11 cellular contexts compared by ENCODE assay signal in the genomic region with DNA sequence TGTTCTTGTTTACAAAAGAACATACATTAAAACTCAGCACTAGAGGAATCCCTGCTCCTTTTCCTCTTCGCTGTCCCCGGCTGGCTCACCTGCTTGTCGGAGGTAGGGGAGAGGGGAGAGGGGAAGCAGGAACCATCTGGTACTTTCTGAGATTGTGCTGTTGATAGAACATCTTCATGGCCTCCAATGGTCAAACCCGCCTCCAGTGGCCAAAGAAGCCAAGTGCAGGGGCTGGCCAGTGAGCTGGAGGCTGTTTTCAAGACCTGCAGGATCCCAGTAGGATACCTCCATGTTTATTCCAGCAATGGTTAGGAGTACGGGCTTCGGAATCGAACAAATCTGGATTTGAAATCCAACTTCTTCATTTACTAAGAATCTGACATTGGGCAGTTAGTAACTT.
DNase-seq lines count a peak whose midpoint lies in the region; ATAC-seq and TF ChIP-seq lines count a peak whose summit lies in the region.
"Had no signal": no experiment of that assay in that cellular context is flagged by ENCODE, and none has a peak within 500 bp of the region (broad histone marks: within the 10 kb centered on the region; RNA-seq: fewer than 3 reads in every experiment).

No MANE protein-coding gene starts in this region.

- peaks cover 84% of the 10 kb centered on the region for H3K4me1 Mint-ChIP-seq in osteocyte (ENCODE audit: unreplicated experiment)
- H3K4me1 Mint-ChIP-seq in activated naive CD4-positive, alpha-beta T cell treated with anti-CD3 and anti-CD28 coated beads, Interleukin-2, amount 10 ng/mL, durations not matched to agents 7 days and 5 days = no peaks in the 10 kb centered on the region

- H3K4me3 ChIP-seq in GM06990 (replicated peaks; ENCODE audit: low read depth, low read length) (no peak overlapping the region), NT2/D1 (ENCODE audit: insufficient read length, low read depth) (no peak overlapping the region)
- H3K4me3 ChIP-seq: stomach had no signal

- no peak overlapping the region for H3K9ac ChIP-seq in NT2/D1 (ENCODE audit: insufficient read length, low read depth)

- H3K36me3 ChIP-seq in GM06990 (ENCODE audit: control insufficient read depth, insufficient read depth, low read length) (no peaks in the 10 kb centered on the region), NT2/D1 (ENCODE audit: insufficient read depth, insufficient read length, low read length) (peaks cover 8% of the 10 kb centered on the region)
- H3K36me3 ChIP-seq: stomach had no signal

- H3K4me1 ChIP-seq in NT2/D1 (ENCODE audit: insufficient read depth, insufficient read length) = peaks cover 14% of the 10 kb centered on the region

- TF ChIP-seq CTCF in GM06990 (IDR thresholded peaks at IDR 0.05; ENCODE audit: insufficient read depth, low read length, poor library complexity, severe bottlenecking) (peak; percentile 25), osteocyte (IDR thresholded peaks at IDR 0.05) (no peak)

- H3K27ac Mint-ChIP-seq in osteocyte (ENCODE audit: unreplicated experiment) = peak overlapping the region; percentile 99
- H3K27ac Mint-ChIP-seq in activated naive CD4-positive, alpha-beta T cell treated with anti-CD3 and anti-CD28 coated beads, Interleukin-2, amount 10 ng/mL, durations not matched to agents 7 days and 5 days = no peak overlapping the region

- intact Hi-C loops in left ventricle myocardium superior (cut with micrococcal nuclease) = no loop called here

- DNase-seq in GM06990 (ENCODE audit: extremely low read depth, insufficient read length) (no peak), NT2/D1 (ENCODE audit: low read depth, low spot score) (peak; percentile 40), ecto neural progenitor cell (ENCODE audit: low spot score) (peak; percentile 63), osteocyte (ENCODE audit: extremely low spot score, unreplicated experiment) (no peak), left ventricle myocardium superior (no peak), DMS153 (lab: John Stamatoyannopoulos, UW) (no peak)
- no peak for DNase-seq in activated naive CD4-positive, alpha-beta T cell treated with anti-CD3 and anti-CD28 coated beads, Interleukin-2, amount 10 ng/mL, durations not matched to agents 7 days and 5 days
- DNase-seq: EL, KBM-7, NCI-H2081 treated with DMSO at 0.1 percent for 48 hours, stomach had no signal

- H3K36me3 Mint-ChIP-seq in osteocyte (ENCODE audit: unreplicated experiment) = peaks cover 27% of the 10 kb centered on the region
- no peaks in the 10 kb centered on the region for H3K36me3 Mint-ChIP-seq in activated naive CD4-positive, alpha-beta T cell treated with anti-CD3 and anti-CD28 coated beads, Interleukin-2, amount 10 ng/mL, durations not matched to agents 7 days and 5 days

- no peak for ATAC-seq in left ventricle myocardium superior

- no peak overlapping the region for H3K4me3 Mint-ChIP-seq in osteocyte (ENCODE audit: unreplicated experiment)
- no peak overlapping the region for H3K4me3 Mint-ChIP-seq in activated naive CD4-positive, alpha-beta T cell treated with anti-CD3 and anti-CD28 coated beads, Interleukin-2, amount 10 ng/mL, durations not matched to agents 7 days and 5 days

- peaks cover under 1% of the 10 kb centered on the region; the same call in 1 of the 2 replicates for H3K27me3 ChIP-seq in GM06990 (replicated peaks; ENCODE audit: control insufficient read depth, insufficient read depth, low read length)
- no peaks in the 10 kb centered on the region for H3K27me3 ChIP-seq in NT2/D1 (ENCODE audit: insufficient read depth, insufficient read length)

- no peaks in the 10 kb centered on the region for H3K9me3 ChIP-seq in NT2/D1 (ENCODE audit: insufficient read depth, low read length)
- H3K9me3 ChIP-seq: stomach had no signal

- H3K27me3 Mint-ChIP-seq in osteocyte (ENCODE audit: unreplicated experiment) = no peaks in the 10 kb centered on the region
- H3K27me3 Mint-ChIP-seq in activated naive CD4-positive, alpha-beta T cell treated with anti-CD3 and anti-CD28 coated beads, Interleukin-2, amount 10 ng/mL, durations not matched to agents 7 days and 5 days = peaks cover 44% of the 10 kb centered on the region

- H3K9me3 Mint-ChIP-seq in osteocyte (ENCODE audit: unreplicated experiment) = no peaks in the 10 kb centered on the region
- no peaks in the 10 kb centered on the region for H3K9me3 Mint-ChIP-seq in activated naive CD4-positive, alpha-beta T cell treated with anti-CD3 and anti-CD28 coated beads, Interleukin-2, amount 10 ng/mL, durations not matched to agents 7 days and 5 days

- CTCF ChIA-PET in activated naive CD4-positive, alpha-beta T cell treated with anti-CD3 and anti-CD28 coated beads, Interleukin-2, amount 10 ng/mL, durations not matched to agents 7 days and 5 days (lab: Charles Lee) = no interaction called here

Comparison
In these comparisons a context has a peak if more than half of its experiments do, and no peak if none do; other contexts are left out.
1. DNase-seq: peak in NT2/D1 (single experiment) and ecto neural progenitor cell (single experiment); none in GM06990 (single experiment), osteocyte (single experiment), activated naive CD4-positive, alpha-beta T cell treated with anti-CD3 and anti-CD28 coated beads, Interleukin-2, amount 10 ng/mL, durations not matched to agents 7 days and 5 days (single experiment), left ventricle myocardium superior (single experiment) and DMS153 (single experiment).